8 cellular contexts compared by ENCODE assay signal in the genomic region with DNA sequence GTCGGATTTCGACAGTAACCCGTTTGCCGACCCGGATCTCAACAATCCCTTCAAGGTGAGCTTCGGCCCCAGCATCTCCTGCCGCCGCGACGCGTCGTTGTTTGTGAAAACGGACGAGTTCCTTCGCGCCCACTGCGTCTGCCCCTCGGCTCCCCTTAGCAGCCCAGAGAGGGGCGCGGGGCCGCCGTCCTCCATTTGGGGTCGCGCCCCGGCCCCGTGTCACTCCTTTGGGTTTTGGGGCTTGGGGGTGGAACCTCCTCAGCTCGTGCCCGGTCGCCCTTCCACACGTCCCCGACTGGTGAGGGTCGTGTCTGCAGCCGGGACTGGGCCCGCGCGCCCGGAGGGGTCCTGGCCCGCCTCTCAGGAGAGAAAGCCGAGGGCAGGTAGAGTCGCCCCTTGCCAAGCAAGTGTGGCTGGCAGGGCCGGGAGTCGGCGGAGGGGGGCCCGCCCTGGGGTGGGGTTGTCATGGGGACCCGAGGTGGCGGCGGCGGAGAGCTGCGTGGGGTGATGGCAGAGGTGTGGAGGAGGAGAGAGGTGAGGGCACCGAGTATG. TPM values are rescaled to one million over a fixed set of nuclear protein-coding genes. Genes with fewer than 3 reads are reported as not detected.
DNase-seq lines count a peak whose midpoint lies in the region; ATAC-seq and TF ChIP-seq lines count a peak whose summit lies in the region.

No MANE protein-coding gene starts in this region.

- H3K9ac ChIP-seq in endodermal cell (ENCODE audit: extremely low read depth, low read length, poor library complexity, severe bottlenecking) (peak overlapping the region; percentile 78), muscle layer of colon (ENCODE audit: low read length) (peak overlapping the region; percentile 45)

- peaks cover 25% of the 10 kb centered on the region for H3K4me1 Mint-ChIP-seq in activated CD8-positive, alpha-beta memory T cell treated with anti-CD3 and anti-CD28 coated beads, Interleukin-2, amount 10 ng/mL, durations not matched to agents 7 days and 5 days
- H3K4me1 Mint-ChIP-seq in endodermal cell = peaks cover 21% of the 10 kb centered on the region

- H3K36me3 Mint-ChIP-seq in activated CD8-positive, alpha-beta memory T cell treated with anti-CD3 and anti-CD28 coated beads, Interleukin-2, amount 10 ng/mL, durations not matched to agents 7 days and 5 days = peaks cover 16% of the 10 kb centered on the region
- peaks cover 3% of the 10 kb centered on the region for H3K36me3 Mint-ChIP-seq in endodermal cell (ENCODE audit: low read depth)

- peak; percentile 50 for ATAC-seq in activated CD8-positive, alpha-beta memory T cell treated with anti-CD3 and anti-CD28 coated beads, Interleukin-2, amount 10 ng/mL, durations not matched to agents 7 days and 5 days

- 0% methylated on average over 16 to 49 of the region's 50 CpGs for WGBS in endodermal cell (ENCODE audit: insufficient coverage in 1 of 2, insufficient read length in 1 of 2), 2 experiments

- peak overlapping the region; percentile 97 for H3K27ac Mint-ChIP-seq in activated CD8-positive, alpha-beta memory T cell treated with anti-CD3 and anti-CD28 coated beads, Interleukin-2, amount 10 ng/mL, durations not matched to agents 7 days and 5 days
- peak overlapping the region; percentile 96 for H3K27ac Mint-ChIP-seq in endodermal cell

- CTCF ChIA-PET in activated CD8-positive, alpha-beta memory T cell treated with anti-CD3 and anti-CD28 coated beads, Interleukin-2, amount 10 ng/mL, durations not matched to agents 7 days and 5 days (lab: Charles Lee) = interaction anchor here (0.8 to 2.2 kb wide), 4 partner anchors 16 to 115 kb away, joined by 3 to 23 read pairs (median 3); a partner anchor contains a TSS

- H3K9me3 ChIP-seq in endodermal cell (ENCODE audit: control insufficient read depth, low read length) (no peaks in the 10 kb centered on the region), muscle layer of colon (ENCODE audit: low read length) (no peaks in the 10 kb centered on the region)

- no peaks in the 10 kb centered on the region for H3K27me3 ChIP-seq in H7 (ENCODE audit: control insufficient read depth, insufficient read depth, low read length)
- H3K27me3 ChIP-seq in endodermal cell (ENCODE audit: control insufficient read depth, insufficient read depth, low read length, poor library complexity, severe bottlenecking) = no peaks in the 10 kb centered on the region
- no peaks in the 10 kb centered on the region for H3K27me3 ChIP-seq in muscle layer of colon (ENCODE audit: control insufficient read depth in 1 of 2, insufficient read depth in 2 of 2, low read length in 2 of 2)

- no peak for TF ChIP-seq CTCF in endodermal cell (conservative IDR thresholded peaks at IDR 0.05)

- peak overlapping the region; percentile 95 for H3K4me3 ChIP-seq in H7 (ENCODE audit: insufficient read depth, low read depth, low read length)
- H3K4me3 ChIP-seq in endodermal cell (ENCODE audit: low read length) = peak overlapping the region; percentile 94
- H3K4me3 ChIP-seq in muscle layer of colon (ENCODE audit: low read depth in 1 of 2, low read length in 2 of 2) = peak overlapping the region; percentile 94 to 99

- H3K9me3 Mint-ChIP-seq in activated CD8-positive, alpha-beta memory T cell treated with anti-CD3 and anti-CD28 coated beads, Interleukin-2, amount 10 ng/mL, durations not matched to agents 7 days and 5 days (ENCODE audit: low read depth) = no peaks in the 10 kb centered on the region
- no peaks in the 10 kb centered on the region for H3K9me3 Mint-ChIP-seq in endodermal cell

- H3K27ac ChIP-seq in endodermal cell (ENCODE audit: low read depth, low read length) (peak overlapping the region; percentile 47), muscle layer of colon (ENCODE audit: low read depth, low read length) (peak overlapping the region; percentile 82)

- no peaks in the 10 kb centered on the region for H3K36me3 ChIP-seq in H7 (replicated peaks; ENCODE audit: control insufficient read depth, insufficient read depth, low read length)
- peaks cover 8% of the 10 kb centered on the region for H3K36me3 ChIP-seq in endodermal cell (ENCODE audit: control insufficient read depth, insufficient read depth, low read length)
- no peaks in the 10 kb centered on the region for H3K36me3 ChIP-seq in muscle layer of colon (ENCODE audit: insufficient read depth, low read length)

- no peaks in the 10 kb centered on the region for H3K27me3 Mint-ChIP-seq in activated CD8-positive, alpha-beta memory T cell treated with anti-CD3 and anti-CD28 coated beads, Interleukin-2, amount 10 ng/mL, durations not matched to agents 7 days and 5 days
- no peaks in the 10 kb centered on the region for H3K27me3 Mint-ChIP-seq in endodermal cell (ENCODE audit: insufficient read depth)

- peak; percentile 8 for DNase-seq in EH (ENCODE audit: low read depth)
- peak; percentile 76 for DNase-seq in H7
- peak; percentile 7 for DNase-seq in NCI-H1048 (lab: John Stamatoyannopoulos, UW)
- DNase-seq in activated CD8-positive, alpha-beta memory T cell treated with anti-CD3 and anti-CD28 coated beads, Interleukin-2, amount 10 ng/mL, durations not matched to agents 7 days and 5 days = peak; percentile 75
- DNase-seq in endodermal cell = peak; percentile 77
- DNase-seq in stimulated activated CD8-positive, alpha-beta memory T cell treated with anti-CD3 and anti-CD28 coated beads, Interleukin-7, amount 100 ng/mL, for 4 hours (ENCODE audit: low read depth in 2 of 2) = peak; percentile 56 to 76
- DNase-seq in NCI-H1436 (lab: John Stamatoyannopoulos, UW) = no peak

- H3K4me1 ChIP-seq in endodermal cell (ENCODE audit: control insufficient read depth, insufficient read depth, low read length) = no peaks in the 10 kb centered on the region
- H3K4me1 ChIP-seq in muscle layer of colon (ENCODE audit: insufficient read depth, low read length) = peaks cover 21% of the 10 kb centered on the region

- peak overlapping the region; percentile 85 for H3K4me3 Mint-ChIP-seq in activated CD8-positive, alpha-beta memory T cell treated with anti-CD3 and anti-CD28 coated beads, Interleukin-2, amount 10 ng/mL, durations not matched to agents 7 days and 5 days
- H3K4me3 Mint-ChIP-seq in endodermal cell = peak overlapping the region; percentile 94

RNA-seq across cellular contexts. Expression of a gene that starts 0.3 kb away (rescaled TPM):
- total RNA-seq in H7 (2014; rRNA removed; shearing (Covaris generic)) = 39.1 and 59.7 TPM in 2 replicates
- 10 to 100 TPM; 15.1 to 17.4 TPM for total RNA-seq in activated CD8-positive, alpha-beta memory T cell treated with anti-CD3 and anti-CD28 coated beads, Interleukin-2, amount 10 ng/mL, durations not matched to agents 7 days and 5 days
- total RNA-seq in endodermal cell = 10 to 100 TPM; 53.3 to 56.4 TPM
- polyA plus RNA-seq in endodermal cell (2013, experiment 1 of 2) = 39.8 TPM
- polyA plus RNA-seq in endodermal cell (2013, experiment 2 of 2) = 37.1 TPM
